Comparison of ENCODE assay signal across 30 cellular contexts in the genomic region with DNA sequence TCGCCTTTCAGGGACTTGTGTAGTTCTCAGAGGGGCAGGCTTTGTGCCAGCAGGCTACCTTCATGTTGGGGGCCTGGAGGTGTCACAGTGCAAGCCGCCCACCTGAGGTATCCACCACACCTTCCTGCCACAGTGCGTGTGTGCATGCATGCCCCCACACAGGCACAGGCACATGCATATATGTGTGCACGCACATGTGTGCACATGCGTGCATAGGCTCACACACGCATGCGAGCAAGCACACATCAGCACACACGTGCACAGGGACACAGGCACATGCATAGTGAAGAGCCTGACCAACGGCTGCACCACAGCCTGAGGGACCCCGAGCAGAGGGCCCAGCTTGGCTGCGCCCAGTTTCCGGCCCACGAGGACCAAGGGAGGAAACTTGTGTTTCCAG. TPM values are rescaled to one million over a fixed set of nuclear protein-coding genes. Genes with fewer than 3 reads are reported as not detected.
"Had no signal": no experiment of that assay in that cellular context is flagged by ENCODE, and none has a peak within 500 bp of the region (broad histone marks: within the 10 kb centered on the region; RNA-seq: fewer than 3 reads in every experiment).

No MANE protein-coding gene starts in this region.

- H3K9me3 ChIP-seq: colonic mucosa, esophagus muscularis mucosa, gastroesophageal sphincter, heart left ventricle, sigmoid colon, stomach, thyroid gland had no signal

- H3K9ac ChIP-seq: parathyroid adenoma had no signal

- H3K36me3 ChIP-seq: colonic mucosa, esophagus muscularis mucosa, gastroesophageal sphincter, heart left ventricle, sigmoid colon, stomach, thyroid gland had no signal

- H3K27ac ChIP-seq: colonic mucosa, epithelial cell of prostate, esophagus muscularis mucosa, foreskin keratinocyte, gastroesophageal sphincter, heart left ventricle, parathyroid adenoma, sigmoid colon, stomach, thyroid gland had no signal

- H3K79me2 ChIP-seq: parathyroid adenoma had no signal

- H3K4me1 ChIP-seq: colonic mucosa, foreskin keratinocyte, gastroesophageal sphincter, parathyroid adenoma, sigmoid colon, thyroid gland had no signal

- FAIRE-seq: islet of Langerhans had no signal

- H3K27me3 ChIP-seq: colonic mucosa, thyroid gland had no signal

- H3K4me3 ChIP-seq: colonic mucosa, esophagus muscularis mucosa, gastroesophageal sphincter, heart left ventricle, sigmoid colon, stomach, thyroid gland had no signal

- ATAC-seq: foreskin keratinocyte; gastroesophageal sphincter; heart left ventricle; naive thymus-derived CD4-positive, alpha-beta T cell; right cardiac atrium; stimulated activated effector memory CD8-positive, alpha-beta T cell treated with anti-CD3 and anti-CD28 coated beads, Interleukin-12 subunit alpha, Interleukin-12 subunit beta, amount 100 ng/mL, for 72 hours had no signal

- DNase-seq: central memory CD4-positive, alpha-beta T cell; colonic mucosa; effector CD8-positive, alpha-beta T cell; endodermal cell; foreskin keratinocyte; hippocampal formation; kidney glomerular epithelial cell; mammary epithelial cell; mesendoderm; midbrain; naive thymus-derived CD4-positive, alpha-beta T cell; right cardiac atrium; sigmoid colon; stimulated activated CD4-positive, alpha-beta T cell treated with anti-CD3 and anti-CD28 coated beads, Interleukin-2, amount 100 ng/mL, for 24 hours; stimulated activated CD4-positive, alpha-beta T cell treated with anti-CD3 and anti-CD28 coated beads, Interleukin-4, amount 100 ng/mL, for 24 hours; stimulated activated naive CD4-positive, alpha-beta T cell treated with Interleukin-2 at 50 U/mL for 16 hours; stomach; thyroid gland had no signal

- H2AFZ ChIP-seq: parathyroid adenoma had no signal

RNA-seq across cellular contexts. Expression of a gene that starts 36.1 kb away (rescaled TPM):
- total RNA-seq: colonic mucosa; esophagus muscularis mucosa; fibroblast of lung; mucosa of gallbladder; naive thymus-derived CD4-positive, alpha-beta T cell; osteoblast; sigmoid colon; stomach; temporal lobe; thyroid gland; urinary bladder had no signal
- polyA plus RNA-seq: fibroblast of lung; naive thymus-derived CD4-positive, alpha-beta T cell; right cardiac atrium; urinary bladder had no signal
